In genomic region chr6:38771111-38771694, GRCh38 we compare ENCODE assay signal across 25 cellular contexts. TPM values are rescaled to one million over a fixed set of nuclear protein-coding genes. Genes with fewer than 3 reads are reported as not detected.
DNase-seq lines count a peak whose midpoint lies in the region; ATAC-seq and TF ChIP-seq lines count a peak whose summit lies in the region.
"Had no signal": no experiment of that assay in that cellular context is flagged by ENCODE, and none has a peak within 500 bp of the region (broad histone marks: within the 10 kb centered on the region; RNA-seq: fewer than 3 reads in every experiment).

No MANE protein-coding gene starts in this region.

- TF ChIP-seq RAD21 in IMR-90 (IDR thresholded peaks at IDR 0.05; ENCODE audit: low read length), result no peak

- WGBS in IMR-90 (ENCODE audit: extremely low coverage in 2 of 2, insufficient read length in 1 of 2), 2 experiments, result no CpG with 5 or more reads among the region's 2 CpGs

- no peak overlapping the region for H2BK120ac ChIP-seq in IMR-90 (ENCODE audit: low read depth, low read length)

- H3K36me3 ChIP-seq in IMR-90 (ENCODE audit: control insufficient read depth, insufficient read depth, low read length) (no peaks in the 10 kb centered on the region), adipocyte (ENCODE audit: control insufficient read depth, insufficient read depth, low read length, severe bottlenecking) (no peaks in the 10 kb centered on the region), PC-9 (ENCODE audit: low read depth) (no peaks in the 10 kb centered on the region)
- H3K36me3 ChIP-seq: BLaER1, left ventricle myocardium inferior, thoracic aorta had no signal

- no peak for TF ChIP-seq POLR2A in IMR-90 (IDR thresholded peaks at IDR 0.05; ENCODE audit: low read depth, low read length)

- no peak overlapping the region for H3K18ac ChIP-seq in IMR-90 (ENCODE audit: low read depth, low read length)

- no peak overlapping the region for H2BK20ac ChIP-seq in IMR-90 (ENCODE audit: low read depth, low read length)

- H3K9ac ChIP-seq in IMR-90 (ENCODE audit: low read depth, low read length) (no peak overlapping the region), adipocyte (ENCODE audit: low read length) (no peak overlapping the region)
- H3K9ac ChIP-seq: BLaER1 had no signal

- H3F3A ChIP-seq in PC-9 (ENCODE audit: insufficient read depth, low read depth), result no peaks in the 10 kb centered on the region

- H2BK15ac ChIP-seq in IMR-90 (ENCODE audit: low read depth, low read length), result no peak overlapping the region

- dilution Hi-C loops in IMR-90 (cut with HindIII; ENCODE audit: low sequenced_read_pairs, unreplicated experiment), result no loop called here

- H3K79me1 ChIP-seq in IMR-90 (ENCODE audit: low read depth in 1 of 2, low read length in 2 of 2), result no peaks in the 10 kb centered on the region

- no peak overlapping the region for H4K5ac ChIP-seq in IMR-90 (ENCODE audit: low read depth, low read length)

- H3K9me2 ChIP-seq in PC-9 (ENCODE audit: insufficient read depth), result no peaks in the 10 kb centered on the region

- H3K9me3 ChIP-seq in IMR-90 (ENCODE audit: control insufficient read depth, insufficient read depth, low read length), result no peaks in the 10 kb centered on the region
- H3K9me3 ChIP-seq in adipocyte (ENCODE audit: control insufficient read depth, low read length), result peaks cover 3% of the 10 kb centered on the region
- H3K9me3 ChIP-seq in PC-9 (ENCODE audit: insufficient read depth, low read depth), result no peaks in the 10 kb centered on the region
- H3K9me3 ChIP-seq: mucosa of descending colon had no signal

- no peak overlapping the region for H3K27ac ChIP-seq in IMR-90 (ENCODE audit: insufficient read depth, low read length)
- H3K27ac ChIP-seq in PC-9, result no peak overlapping the region
- H3K27ac ChIP-seq: BLaER1, left ventricle myocardium inferior, thoracic aorta had no signal

- intact Hi-C loops in IMR-90 (cut with micrococcal nuclease), result no loop called here
- intact Hi-C loops in PC-9 (cut with micrococcal nuclease; ENCODE audit: unreplicated experiment), result no loop called here

- POLR2A ChIA-PET in IMR-90 (lab: Charles Lee; ENCODE audit: unreplicated experiment), result no interaction called here
- POLR2A ChIA-PET in PC-9 (lab: Charles Lee; ENCODE audit: unreplicated experiment), result no interaction called here

- H3K4me1 ChIP-seq in IMR-90 (ENCODE audit: control insufficient read depth, insufficient read depth, low read length) (no peaks in the 10 kb centered on the region), adipocyte (ENCODE audit: control insufficient read depth, insufficient read depth, low read length) (peaks cover 8% of the 10 kb centered on the region), PC-9 (replicated peaks; ENCODE audit: insufficient read depth) (no peaks in the 10 kb centered on the region)
- H3K4me1 ChIP-seq: BLaER1, left ventricle myocardium inferior had no signal

- no peak overlapping the region for H3K56ac ChIP-seq in IMR-90 (ENCODE audit: extremely low read depth, insufficient read depth, low read length)

- peak; percentile 3 for DNase-seq in AG10803 (ENCODE audit: low read depth)
- no peak for DNase-seq in IMR-90
- peak; percentile 53 for DNase-seq in adipocyte (ENCODE audit: low read depth)
- DNase-seq in fibroblast of pulmonary artery (ENCODE audit: low read depth), result peak; percentile 29
- DNase-seq in DMS153 treated with DMSO at 0.1 percent for 48 hours (lab: John Stamatoyannopoulos, UW; ENCODE audit: unreplicated experiment), result no peak
- no peak for DNase-seq in stimulated activated CD4-positive, alpha-beta T cell treated with anti-CD3 and anti-CD28 coated beads, Interleukin-4, amount 100 ng/mL, for 24 hours
- DNase-seq in PC-9, result no peak
- DNase-seq in central memory CD4-positive, alpha-beta T cell, result no peak
- DNase-seq: activated CD4-positive, alpha-beta T cell treated with anti-CD3 and anti-CD28 coated beads, Interleukin-2, amount 50 U/mL, for 4 hours; activated CD8-positive, alpha-beta memory T cell treated with anti-CD3 and anti-CD28 coated beads, Interleukin-2, amount 50 U/mL, for 48 hours; glutamatergic neuron; KG1; left ventricle myocardium inferior; mucosa of descending colon; NCI-H1092; NCI-H2107; NCI-H69; SIG-M5; stimulated activated CD4-positive, alpha-beta T cell treated with anti-CD3 and anti-CD28 coated beads, Interleukin-1b, Interleukin-23, amount 100 ng/mL, for 48 hours; stimulated activated naive CD4-positive, alpha-beta T cell had no signal

- TF ChIP-seq CTCF in AG10803 (conservative IDR thresholded peaks at IDR 0.05; ENCODE audit: low read length) (no peak), IMR-90 (conservative IDR thresholded peaks at IDR 0.05; ENCODE audit: low read depth, low read length) (no peak), fibroblast of pulmonary artery (IDR thresholded peaks at IDR 0.05; ENCODE audit: low read length, missing control alignments) (no peak), PC-9 (conservative IDR thresholded peaks at IDR 0.05) (no peak)

- H4K8ac ChIP-seq in IMR-90 (ENCODE audit: low read depth in 2 of 2, low read length in 2 of 2), result no peak overlapping the region

- H4K20me1 ChIP-seq in IMR-90 (ENCODE audit: insufficient read depth, low read length) (no peaks in the 10 kb centered on the region), PC-9 (ENCODE audit: insufficient read depth) (no peaks in the 10 kb centered on the region)
- H4K20me1 ChIP-seq: BLaER1 had no signal

- H3K4me2 ChIP-seq in IMR-90 (ENCODE audit: low read depth, low read length) (no peak overlapping the region), PC-9 (no peak overlapping the region)
- H3K4me2 ChIP-seq: BLaER1, GM23338 had no signal

- no peak overlapping the region for H4K91ac ChIP-seq in IMR-90 (ENCODE audit: insufficient read depth, low read depth, low read length)

- H3K14ac ChIP-seq in IMR-90 (replicated peaks; ENCODE audit: low read depth, low read length), result no peak overlapping the region

- H3K4ac ChIP-seq in IMR-90 (ENCODE audit: low read depth, low read length), result no peak overlapping the region

- H2AK9ac ChIP-seq in IMR-90 (replicated peaks; ENCODE audit: low read depth, low read length, poor library complexity), result no peak overlapping the region

- no peak overlapping the region for H2BK5ac ChIP-seq in IMR-90 (ENCODE audit: low read depth, low read length, poor library complexity, severe bottlenecking)

- in situ Hi-C loops in IMR-90 (cut with MboI; ENCODE audit: low sequenced_read_pairs), result no loop called here

- H3K9me1 ChIP-seq in IMR-90 (ENCODE audit: insufficient read depth, low read length), result no peaks in the 10 kb centered on the region

- H2AFZ ChIP-seq in IMR-90 (replicated peaks; ENCODE audit: low read length, poor library complexity) (no peak overlapping the region), PC-9 (no peak overlapping the region)
- H2AFZ ChIP-seq: GM23338 had no signal

- BruUV-seq in IMR-90 (replicated peaks; lab: Mats Ljungman, UMichigan), result no TSS peak
- BruUV-seq in PC-9 (replicated peaks; lab: Mats Ljungman, UMichigan), result no TSS peak

- H3K4me3 ChIP-seq in AG10803 (ENCODE audit: low read length), result no peak overlapping the region
- no peak overlapping the region for H3K4me3 ChIP-seq in IMR-90 (ENCODE audit: insufficient read depth, low read depth, low read length)
- H3K4me3 ChIP-seq in adipocyte (ENCODE audit: low read length), result no peak overlapping the region
- H3K4me3 ChIP-seq in fibroblast of pulmonary artery (replicated peaks; ENCODE audit: low read depth, low read length), result no peak overlapping the region
- H3K4me3 ChIP-seq in PC-9, result no peak overlapping the region
- H3K4me3 ChIP-seq: BLaER1, GM23338, left ventricle myocardium inferior, mucosa of descending colon, thoracic aorta had no signal

- H3K23ac ChIP-seq in IMR-90 (ENCODE audit: low read depth, low read length), result no peak overlapping the region

- H3K79me2 ChIP-seq in PC-9 (ENCODE audit: low read depth), result no peaks in the 10 kb centered on the region

- ATAC-seq in IMR-90 (ENCODE audit: low read depth), result no peak
- ATAC-seq: GM23338, mucosa of descending colon, WTC11 had no signal

- CTCF ChIA-PET in IMR-90 (lab: Yijun Ruan, JAX), result no interaction called here
- CTCF ChIA-PET in PC-9 (lab: Charles Lee), result no interaction called here

- H3K27me3 ChIP-seq in IMR-90 (ENCODE audit: control insufficient read depth, insufficient read depth, low read length) (no peaks in the 10 kb centered on the region), adipocyte (replicated peaks; ENCODE audit: control insufficient read depth, insufficient read depth, low read length) (no peaks in the 10 kb centered on the region), PC-9 (ENCODE audit: insufficient read depth, low read depth) (no peaks in the 10 kb centered on the region)
- H3K27me3 ChIP-seq: BLaER1 had no signal

- H2AK5ac ChIP-seq in IMR-90 (ENCODE audit: low read depth, low read length), result no peak overlapping the region

TF ChIP-seq in IMR-90, 13 proteins besides CTCF, POLR2A, EP300 and RAD21:
- no peak for TF ChIP-seq BHLHE40 (IDR thresholded peaks at IDR 0.05; ENCODE audit: low read depth, low read length)
- peak; percentile 68 for TF ChIP-seq CEBPB (IDR thresholded peaks at IDR 0.05; ENCODE audit: low read depth, low read length)
- TF ChIP-seq FOS (IDR thresholded peaks at IDR 0.05; ENCODE audit: low read depth, low read length), result no peak
- no peak for TF ChIP-seq RCOR1 (IDR thresholded peaks at IDR 0.05; ENCODE audit: insufficient replicate concordance, low read length)

RNA-seq across cellular contexts. Expression of gene DNAH8, which starts 56.1 kb away (rescaled TPM):
- total RNA-seq in IMR-90 (2012; rRNA removed), result under 0.01 TPM in 1 of 2 replicates, not detected in the other
- not detected in 2 replicates for polyA plus RNA-seq in IMR-90 (2012; rRNA removed)
- polyA plus RNA-seq in IMR-90 (2012; cell fraction: cytosol; rRNA removed), result not detected in 2 replicates
- polyA plus RNA-seq in IMR-90 (2012; cell fraction: nucleus; rRNA removed; ENCODE audit: low replicate concordance), result not detected in 2 replicates
- total RNA-seq in PC-9 (2021), result not detected in 2 replicates
- total RNA-seq: A673, GM23338 had no signal

Comparison
In these comparisons a context has a peak if more than half of its experiments do, and no peak if none do; other contexts are left out.
1. DNase-seq: peak in AG10803 (single experiment), adipocyte (single experiment) and fibroblast of pulmonary artery (single experiment); none in IMR-90 (single experiment), DMS153 treated with DMSO at 0.1 percent for 48 hours (single experiment), stimulated activated CD4-positive, alpha-beta T cell treated with anti-CD3 and anti-CD28 coated beads, Interleukin-4, amount 100 ng/mL, for 24 hours (single experiment), PC-9 (0 of 2) and central memory CD4-positive, alpha-beta T cell (single experiment).